1 cellular context compared by ENCODE assay signal in the genomic region with DNA sequence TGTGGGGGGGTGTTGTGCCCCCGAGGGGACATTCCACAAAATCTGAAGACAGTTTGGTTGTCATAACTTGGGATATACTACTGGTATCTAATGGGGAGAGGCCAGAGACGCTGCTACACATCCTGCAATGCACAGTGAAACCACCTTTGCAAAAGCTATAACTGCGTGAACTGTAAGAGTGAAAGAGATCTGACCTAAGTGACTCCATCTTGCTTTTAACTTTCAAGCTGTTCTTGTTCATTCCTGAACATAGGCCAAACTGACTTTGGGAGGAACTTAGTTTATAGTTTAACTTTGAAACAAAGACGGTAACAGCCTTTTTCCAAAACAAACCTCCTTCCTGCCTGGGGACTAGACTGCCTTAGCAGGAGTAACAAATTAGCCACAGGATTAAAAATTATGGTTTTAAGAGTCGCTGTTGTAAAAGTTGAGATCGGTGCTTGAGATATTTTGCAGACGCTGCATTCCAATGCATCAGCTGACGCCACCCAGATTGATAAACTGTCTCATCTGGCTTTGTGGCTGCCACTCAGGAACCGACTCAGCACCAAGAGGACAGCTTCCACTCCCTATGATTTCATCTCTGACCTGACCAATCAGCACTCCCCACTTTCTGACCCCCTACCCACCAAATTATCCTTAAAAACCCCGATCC.
TF ChIP-seq lines count a peak whose summit lies in the region.

No MANE protein-coding gene starts in this region.

TF ChIP-seq in A549, 52 proteins besides CTCF, POLR2A, EP300 and RAD21 (continued from another document):
- TF ChIP-seq, protein P1, sequence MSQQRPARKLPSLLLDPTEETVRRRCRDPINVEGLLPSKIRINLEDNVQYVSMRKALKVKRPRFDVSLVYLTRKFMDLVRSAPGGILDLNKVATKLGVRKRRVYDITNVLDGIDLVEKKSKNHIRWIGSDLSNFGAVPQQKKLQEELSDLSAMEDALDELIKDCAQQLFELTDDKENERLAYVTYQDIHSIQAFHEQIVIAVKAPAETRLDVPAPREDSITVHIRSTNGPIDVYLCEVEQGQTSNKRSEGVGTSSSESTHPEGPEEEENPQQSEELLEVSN (IDR thresholded peaks at IDR 0.05; ENCODE audit: borderline replicate concordance, low read depth): no peak
- TF ChIP-seq, protein P2, sequence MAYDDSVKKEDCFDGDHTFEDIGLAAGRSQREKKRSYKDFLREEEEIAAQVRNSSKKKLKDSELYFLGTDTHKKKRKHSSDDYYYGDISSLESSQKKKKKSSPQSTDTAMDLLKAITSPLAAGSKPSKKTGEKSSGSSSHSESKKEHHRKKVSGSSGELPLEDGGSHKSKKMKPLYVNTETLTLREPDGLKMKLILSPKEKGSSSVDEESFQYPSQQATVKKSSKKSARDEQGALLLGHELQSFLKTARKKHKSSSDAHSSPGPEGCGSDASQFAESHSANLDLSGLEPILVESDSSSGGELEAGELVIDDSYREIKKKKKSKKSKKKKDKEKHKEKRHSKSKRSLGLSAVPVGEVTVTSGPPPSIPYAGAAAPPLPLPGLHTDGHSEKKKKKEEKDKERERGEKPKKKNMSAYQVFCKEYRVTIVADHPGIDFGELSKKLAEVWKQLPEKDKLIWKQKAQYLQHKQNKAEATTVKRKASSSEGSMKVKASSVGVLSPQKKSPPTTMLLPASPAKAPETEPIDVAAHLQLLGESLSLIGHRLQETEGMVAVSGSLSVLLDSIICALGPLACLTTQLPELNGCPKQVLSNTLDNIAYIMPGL (CRISPR knock-in tag; IDR thresholded peaks at IDR 0.05; ENCODE audit: borderline replicate concordance): no peak
- no peak for TF ChIP-seq SREBF2 (IDR thresholded peaks at IDR 0.05)
- no peak for TF ChIP-seq HOXB13 (CRISPR knock-in tag; IDR thresholded peaks at IDR 0.05; ENCODE audit: low read depth)
TF ChIP-seq in A549: peak in this region for 0.
